In genomic region chr1:47409311-47410085, GRCh38 we compare ENCODE assay signal across 13 cellular contexts. TPM values are rescaled to one million over a fixed set of nuclear protein-coding genes. Genes with fewer than 3 reads are reported as not detected.
DNase-seq lines count a peak whose midpoint lies in the region; FAIRE-seq and TF ChIP-seq lines count a peak whose summit lies in the region.
"Had no signal": no experiment of that assay in that cellular context is flagged by ENCODE, and none has a peak within 500 bp of the region (broad histone marks: within the 10 kb centered on the region; RNA-seq: fewer than 3 reads in every experiment).

No MANE protein-coding gene starts in this region.

- TF ChIP-seq CTCF in AG04449 (IDR thresholded peaks at IDR 0.05; ENCODE audit: insufficient read depth, low read length, missing control alignments) = no peak
- no peak for TF ChIP-seq CTCF in bronchial epithelial cell (IDR thresholded peaks at IDR 0.05; ENCODE audit: insufficient read depth, low read length, severe bottlenecking)
- no peak for TF ChIP-seq CTCF in kidney epithelial cell (IDR thresholded peaks at IDR 0.05; ENCODE audit: insufficient read depth, low read length, poor library complexity, severe bottlenecking)
- TF ChIP-seq CTCF in endothelial cell (IDR thresholded peaks at IDR 0.05; ENCODE audit: unreplicated experiment) = no peak
- TF ChIP-seq CTCF in dorsolateral prefrontal cortex (IDR thresholded peaks at IDR 0.05 in 54 of 56, conservative IDR thresholded peaks at IDR 0.05 in 2 of 56; ENCODE audit: low read depth in 1 of 56, partially characterized antibody in 56 of 56) = no peak

- H3K27ac Mint-ChIP-seq in endothelial cell (ENCODE audit: unreplicated experiment) = no peak overlapping the region
- H3K27ac Mint-ChIP-seq: activated T-cell treated with anti-CD3 and anti-CD28 coated beads, Interleukin-2, amount 50 U/mL, for 24 hours; naive B cell; stimulated activated naive CD8-positive, alpha-beta T cell treated with anti-CD3 and anti-CD28 coated beads, Interleukin-15, Interleukin-2, amounts not matched to agents 100 ng/mL and 50 ng/mL, for 24 hours; WTC11 had no signal

- H3K9me3 Mint-ChIP-seq in endothelial cell (ENCODE audit: unreplicated experiment) = no peaks in the 10 kb centered on the region
- H3K9me3 Mint-ChIP-seq: activated T-cell treated with anti-CD3 and anti-CD28 coated beads, Interleukin-2, amount 50 U/mL, for 24 hours; naive B cell; stimulated activated naive CD8-positive, alpha-beta T cell treated with anti-CD3 and anti-CD28 coated beads, Interleukin-15, Interleukin-2, amounts not matched to agents 100 ng/mL and 50 ng/mL, for 24 hours; WTC11 had no signal

- DNase-seq in AG04449 (ENCODE audit: low read depth, low spot score) (peak; percentile 41), HS-27A (ENCODE audit: low read depth) (peak; percentile 22), bronchial epithelial cell (ENCODE audit: low read depth) (peak; percentile 90), kidney epithelial cell (ENCODE audit: low read depth) (peak; percentile 49), ureter (ENCODE audit: low spot score) (no peak), endothelial cell (ENCODE audit: low spot score) (no peak), middle frontal gyrus (ENCODE audit: extremely low spot score, low spot score) (no peak), dorsolateral prefrontal cortex (no peak)
- DNase-seq: activated T-cell treated with anti-CD3 and anti-CD28 coated beads, Interleukin-2, amount 50 U/mL, for 24 hours; naive B cell had no signal

- CTCF ChIA-PET in AG04449 (lab: Yijun Ruan, JAX) = interaction anchor here (1.1 to 10.0 kb wide), 9 partner anchors 12 to 317 kb away, joined by 3 to 87 read pairs (median 7); partner anchors contain the start of gene FOXD2

- no peak overlapping the region for H3K4me3 Mint-ChIP-seq in endothelial cell (ENCODE audit: unreplicated experiment)
- H3K4me3 Mint-ChIP-seq: activated T-cell treated with anti-CD3 and anti-CD28 coated beads, Interleukin-2, amount 50 U/mL, for 24 hours; naive B cell; stimulated activated naive CD8-positive, alpha-beta T cell treated with anti-CD3 and anti-CD28 coated beads, Interleukin-15, Interleukin-2, amounts not matched to agents 100 ng/mL and 50 ng/mL, for 24 hours; WTC11 had no signal

- POLR2A ChIA-PET in AG04449 (lab: Yijun Ruan, JAX) = interaction anchor here (0.8 to 0.9 kb wide), 2 partner anchors 21 to 28 kb away, joined by 3 read pairs; partner anchors contain the start of gene FOXD2

- H3K36me3 ChIP-seq in bronchial epithelial cell (ENCODE audit: control insufficient read depth, insufficient read depth, low read length) (no peaks in the 10 kb centered on the region), kidney epithelial cell (ENCODE audit: control insufficient read depth, insufficient read depth, low read length) (no peaks in the 10 kb centered on the region)

- H3K27me3 ChIP-seq in bronchial epithelial cell (ENCODE audit: control insufficient read depth, insufficient read depth, low read length) = no peaks in the 10 kb centered on the region
- H3K27me3 ChIP-seq in kidney epithelial cell (ENCODE audit: control insufficient read depth, insufficient read depth, low read length) = no peaks in the 10 kb centered on the region
- H3K27me3 ChIP-seq in dorsolateral prefrontal cortex = peaks cover 0 to 17% (median 0%) of the 10 kb centered on the region in 45 donors

- H3K27me3 Mint-ChIP-seq in endothelial cell (ENCODE audit: unreplicated experiment) = peaks cover 15% of the 10 kb centered on the region

- no peaks in the 10 kb centered on the region for H3K36me3 Mint-ChIP-seq in endothelial cell (ENCODE audit: low read depth, unreplicated experiment)
- H3K36me3 Mint-ChIP-seq: naive B cell, WTC11 had no signal

- intact Hi-C loops in dorsolateral prefrontal cortex (cut with DNase I) = no loop called here

- peaks cover 4% of the 10 kb centered on the region for H3K4me1 Mint-ChIP-seq in endothelial cell (ENCODE audit: unreplicated experiment)
- H3K4me1 Mint-ChIP-seq: naive B cell, WTC11 had no signal

- no peak overlapping the region for H3K4me3 ChIP-seq in AG04449 (ENCODE audit: low read depth, low read length)
- H3K4me3 ChIP-seq in bronchial epithelial cell (ENCODE audit: low read depth, low read length) = no peak overlapping the region
- H3K4me3 ChIP-seq in kidney epithelial cell (ENCODE audit: low read depth, low read length) = no peak overlapping the region
- H3K4me3 ChIP-seq in dorsolateral prefrontal cortex = no peak overlapping the region

- H3K27ac ChIP-seq in dorsolateral prefrontal cortex = no peak overlapping the region

- peak; percentile 83 for FAIRE-seq in bronchial epithelial cell (lab: Jason Lieb, UNC)

RNA-seq across cellular contexts. Expression of gene FOXE3, which starts 6.6 kb away (rescaled TPM):
- total RNA-seq in bronchial epithelial cell (not detected in 2 replicates), kidney epithelial cell (not detected in 2 replicates), ureter (not detected), endothelial cell (ENCODE audit: unreplicated experiment) (not detected), dorsolateral prefrontal cortex (under 1 TPM in 47 of 120 experiments, not detected in 73; 0.19 to 0.78 (median 0.37) TPM)
- total RNA-seq: cerebellum, WTC11 had no signal

RNA-seq across cellular contexts. Expression of gene FOXD2, which starts 28.3 kb away (rescaled TPM):
- total RNA-seq in bronchial epithelial cell (under 0.01 TPM in 1 of 2 replicates, not detected in the other), kidney epithelial cell (0.21 and 0.96 TPM in 2 replicates), ureter (0.34 TPM), endothelial cell (ENCODE audit: unreplicated experiment) (0.15 TPM), dorsolateral prefrontal cortex (1 to 10 TPM in 7 of 120 experiments, under 1 TPM in 72, not detected in 41; 0.09 to 2.0 (median 0.25) TPM)

Comparison
In these comparisons a context has a peak if more than half of its experiments do, and no peak if none do; other contexts are left out.
1. DNase-seq: peak in AG04449 (single experiment), HS-27A (single experiment), bronchial epithelial cell (single experiment) and kidney epithelial cell (single experiment); none in ureter (single experiment), endothelial cell (single experiment), middle frontal gyrus (single experiment) and dorsolateral prefrontal cortex (0 of 10).